Comparison of ENCODE assay signal across 9 cellular contexts in genomic region chrX:81377329-81377728, GRCh38.
DNase-seq lines count a peak whose midpoint lies in the region; ATAC-seq and TF ChIP-seq lines count a peak whose summit lies in the region.
"Had no signal": no experiment of that assay in that cellular context is flagged by ENCODE, and none has a peak within 500 bp of the region (broad histone marks: within the 10 kb centered on the region; RNA-seq: fewer than 3 reads in every experiment).

No MANE protein-coding gene starts in this region.

- H3K27me3 ChIP-seq in OCI-LY3 (ENCODE audit: low read depth, low read length) = no peaks in the 10 kb centered on the region

- no peak for ATAC-seq in GM19023 (IDR thresholded peaks at IDR 0.05; ENCODE audit: unreplicated experiment)

- H3K4me2 ChIP-seq in OCI-LY3 (ENCODE audit: low read length) = no peak overlapping the region

- H3K4me3 ChIP-seq in OCI-LY3 (ENCODE audit: low read length) = no peak overlapping the region

- H3K27ac ChIP-seq in OCI-LY3 (ENCODE audit: low read length) = no peak overlapping the region

- H3K36me3 ChIP-seq in OCI-LY3 (replicated peaks; ENCODE audit: low read depth, low read length) = no peaks in the 10 kb centered on the region

- no peaks in the 10 kb centered on the region for H3K4me1 ChIP-seq in OCI-LY3 (ENCODE audit: low read length)

- H3K9me3 ChIP-seq in OCI-LY3 (ENCODE audit: insufficient read depth, low read length) = no peaks in the 10 kb centered on the region

- TF ChIP-seq CTCF in OCI-LY3 (IDR thresholded peaks at IDR 0.05; ENCODE audit: low read depth, low read length) = peak; percentile 59

- DNase-seq in NCI-H2081 (lab: John Stamatoyannopoulos, UW) (peak; percentile 6 to 18), NCI-H2081 treated with DMSO at 0.1 percent for 48 hours (lab: John Stamatoyannopoulos, UW) (no peak), fibroblast of gingiva (ENCODE audit: low read depth) (peak; percentile 36), stromal cell of bone marrow (ENCODE audit: low read depth) (peak; percentile 13), NCI-H2107 (lab: John Stamatoyannopoulos, UW) (no peak), COR-L47 (lab: John Stamatoyannopoulos, UW) (no peak)
- DNase-seq: activated B cell treated with CpG ODN at 0.5 μM for 24 hours had no signal

- no peak overlapping the region for H3K9ac ChIP-seq in OCI-LY3 (ENCODE audit: low read length)

- no peaks in the 10 kb centered on the region for H3K79me2 ChIP-seq in OCI-LY3 (ENCODE audit: low read length)

- H2AFZ ChIP-seq in OCI-LY3 (ENCODE audit: low read depth, low read length) = no peak overlapping the region

- no peaks in the 10 kb centered on the region for H4K20me1 ChIP-seq in OCI-LY3 (ENCODE audit: insufficient read depth, low read length)

Comparison
In these comparisons a context has a peak if more than half of its experiments do, and no peak if none do; other contexts are left out.
1. DNase-seq: peak in NCI-H2081 (2 of 2), fibroblast of gingiva (single experiment) and stromal cell of bone marrow (single experiment); none in NCI-H2081 treated with DMSO at 0.1 percent for 48 hours (single experiment), NCI-H2107 (single experiment) and COR-L47 (single experiment).